33 cellular contexts compared by ENCODE assay signal in the genomic region with DNA sequence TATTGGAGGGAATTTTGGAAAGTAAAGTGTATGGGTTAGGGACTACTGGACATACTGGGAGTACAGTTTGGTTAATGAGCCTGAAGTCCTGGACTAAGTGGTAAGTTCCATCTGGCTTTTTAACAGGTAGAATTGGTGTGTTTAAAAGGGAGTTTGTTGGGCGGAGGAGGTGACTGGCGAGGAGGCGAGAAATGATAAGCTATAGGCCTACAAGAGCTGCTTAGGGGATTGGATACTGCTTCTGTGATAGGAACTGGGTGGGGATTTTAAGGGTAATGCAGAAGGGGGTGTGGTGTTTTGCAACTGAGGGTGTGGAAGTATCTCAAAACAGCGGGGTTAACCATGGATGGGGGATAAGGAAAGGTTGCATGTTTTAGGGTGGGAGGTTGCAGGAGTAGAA. TPM values are rescaled to one million over a fixed set of nuclear protein-coding genes. Genes with fewer than 3 reads are reported as not detected.
"Had no signal": no experiment of that assay in that cellular context is flagged by ENCODE, and none has a peak within 500 bp of the region (broad histone marks: within the 10 kb centered on the region; RNA-seq: fewer than 3 reads in every experiment).

No MANE protein-coding gene starts in this region.

- H3K27me3 ChIP-seq: brain microvascular endothelial cell had no signal

- H3K27me3 Mint-ChIP-seq: activated B cell treated with CpG ODN at 0.5 μM for 24 hours; activated CD8-positive, alpha-beta T cell treated with anti-CD3 and anti-CD28 coated beads for 36 hours; activated naive CD8-positive, alpha-beta T cell treated with anti-CD3 and anti-CD28 coated beads for 36 hours; activated T-helper 17 cell treated with anti-CD3 and anti-CD28 coated beads, Interleukin-2, amount 50 U/mL, for 72 hours; T-cell; T-helper 17 cell had no signal

- H3K4me3 ChIP-seq: PC-9 had no signal

- H3K27ac ChIP-seq: brain microvascular endothelial cell, PC-9, RWPE1, VCaP had no signal

- DNase-seq: activated B cell treated with CpG ODN at 0.5 μM for 24 hours; activated CD4-positive, alpha-beta T cell treated with anti-CD3 and anti-CD28 coated beads for 4 hours; activated CD4-positive, alpha-beta T cell treated with anti-CD3 and anti-CD28 coated beads, Interleukin-2, amount 50 U/mL, for 4 hours; activated CD4-positive, CD25-positive, alpha-beta regulatory T cell treated with anti-CD3 and anti-CD28 coated beads, Interleukin-2, amount 50 U/mL, for 72 hours; activated CD8-positive, alpha-beta T cell treated with anti-CD3 and anti-CD28 coated beads for 36 hours; activated effector memory CD4-positive, alpha-beta T cell treated with anti-CD3 and anti-CD28 coated beads, Interleukin-2, amount 50 U/mL, for 16 hours; activated naive CD4-positive, alpha-beta T cell; activated naive CD4-positive, alpha-beta T cell treated with anti-CD3 and anti-CD28 coated beads, Interleukin-2, amount 50 U/mL, for 16 hours; activated naive CD8-positive, alpha-beta T cell treated with anti-CD3 and anti-CD28 coated beads for 36 hours; activated T-cell treated with anti-CD3 and anti-CD28 coated beads, Interleukin-2, amount 50 U/mL, for 1 hour; activated T-cell treated with anti-CD3 and anti-CD28 coated beads, Interleukin-2, amount 50 U/mL, for 72 hours; amniotic stem cell; aorta; brain microvascular endothelial cell; central memory CD4-positive, alpha-beta T cell; NCI-H1092 treated with DMSO at 0.1 percent for 48 hours; NCI-H1417; NCI-H1930; NCI-H510A; NCI-H526; NCI-H748 treated with DMSO at 0.1 percent for 48 hours; NK-92 treated with Interleukin-12 subunit alpha and Interleukin-12 subunit beta, amount 100 ng/mL, for 24 hours; PC-9; SIG-M5; T-cell; T-helper 17 cell; T-helper 9 cell had no signal

- H3K36me3 Mint-ChIP-seq: activated naive CD8-positive, alpha-beta T cell treated with anti-CD3 and anti-CD28 coated beads for 36 hours had no signal

- H3K4me3 Mint-ChIP-seq: activated B cell treated with CpG ODN at 0.5 μM for 24 hours; activated CD8-positive, alpha-beta T cell treated with anti-CD3 and anti-CD28 coated beads for 36 hours; activated naive CD8-positive, alpha-beta T cell treated with anti-CD3 and anti-CD28 coated beads for 36 hours; activated T-cell treated with anti-CD3 and anti-CD28 coated beads, Interleukin-2, amount 50 U/mL, for 72 hours; activated T-helper 17 cell treated with anti-CD3 and anti-CD28 coated beads, Interleukin-2, amount 50 U/mL, for 72 hours; T-cell; T-helper 17 cell had no signal

- H3K36me3 ChIP-seq: brain microvascular endothelial cell had no signal

- H3K4me2 ChIP-seq: PC-9 had no signal

- H3K27ac Mint-ChIP-seq: activated B cell treated with CpG ODN at 0.5 μM for 24 hours; activated CD8-positive, alpha-beta T cell treated with anti-CD3 and anti-CD28 coated beads for 36 hours; activated naive CD8-positive, alpha-beta T cell treated with anti-CD3 and anti-CD28 coated beads for 36 hours; activated T-cell treated with anti-CD3 and anti-CD28 coated beads, Interleukin-2, amount 50 U/mL, for 72 hours; activated T-helper 17 cell treated with anti-CD3 and anti-CD28 coated beads, Interleukin-2, amount 50 U/mL, for 72 hours; T-cell; T-helper 17 cell had no signal

- H3K9me3 Mint-ChIP-seq: activated B cell treated with CpG ODN at 0.5 μM for 24 hours; activated CD8-positive, alpha-beta T cell treated with anti-CD3 and anti-CD28 coated beads for 36 hours; activated naive CD8-positive, alpha-beta T cell treated with anti-CD3 and anti-CD28 coated beads for 36 hours; activated T-cell treated with anti-CD3 and anti-CD28 coated beads, Interleukin-2, amount 50 U/mL, for 72 hours; activated T-helper 17 cell treated with anti-CD3 and anti-CD28 coated beads, Interleukin-2, amount 50 U/mL, for 72 hours; T-cell had no signal

RNA-seq across cellular contexts. Expression of gene ERVH48-1, which starts 3.5 kb away (rescaled TPM):
- total RNA-seq: activated B cell treated with CpG ODN at 0.5 μM for 24 hours; activated CD8-positive, alpha-beta memory T cell treated with anti-CD3 and anti-CD28 coated beads for 36 hours; aorta; PC-9; Right ventricle myocardium inferior; SK-MEL-5; T-helper 17 cell had no signal
